Comparison of ENCODE assay signal across 1 cellular context in genomic region chr16:79612207-79612606, GRCh38.
TF ChIP-seq lines count a peak whose summit lies in the region.

No MANE protein-coding gene starts in this region.

TF ChIP-seq in WTC11, 78 proteins besides CTCF, POLR2A, EP300 and RAD21 (continued from another document):
- TF ChIP-seq HMGXB4 (CRISPR knock-in tag; IDR thresholded peaks at IDR 0.05) (no peak), PREB (CRISPR knock-in tag; IDR thresholded peaks at IDR 0.05; ENCODE audit: borderline replicate concordance) (no peak), ETV6 (CRISPR knock-in tag; IDR thresholded peaks at IDR 0.05) (no peak), NR3C1 (CRISPR knock-in tag; conservative IDR thresholded peaks at IDR 0.05; ENCODE audit: low read depth) (no peak), PRDM15 (CRISPR knock-in tag; IDR thresholded peaks at IDR 0.05) (no peak)
